Comparison of ENCODE assay signal across 9 cellular contexts in genomic region chr1:237677979-237678378, GRCh38.
DNase-seq lines count a peak whose midpoint lies in the region; ATAC-seq and TF ChIP-seq lines count a peak whose summit lies in the region.
"Had no signal": no experiment of that assay in that cellular context is flagged by ENCODE, and none has a peak within 500 bp of the region (broad histone marks: within the 10 kb centered on the region; RNA-seq: fewer than 3 reads in every experiment).

No MANE protein-coding gene starts in this region.

- no peak overlapping the region for H3K27ac Mint-ChIP-seq in activated T-helper 2 cell treated with anti-CD3 and anti-CD28 coated beads, Interferon-gamma antibody, Interleukin-2, Interleukin-4, amounts not matched to agents 10 μg/mL and 5 μg/mL and 100 μg/mL, durations not matched to agents 14 hours and 24 hours and 36 hours

- no peak overlapping the region for H3K56ac ChIP-seq in mesendoderm (ENCODE audit: low read length)

- no peak overlapping the region for H2BK5ac ChIP-seq in mesendoderm (ENCODE audit: low read length)

- no peaks in the 10 kb centered on the region for H3K4me1 ChIP-seq in mesendoderm (ENCODE audit: control insufficient read depth, low read depth, low read length)

- TF ChIP-seq CTCF in astrocyte of the spinal cord (IDR thresholded peaks at IDR 0.05; ENCODE audit: low read depth, low read length) = no peak

- no peaks in the 10 kb centered on the region for H3K79me1 ChIP-seq in mesendoderm (ENCODE audit: low read length)

- no peaks in the 10 kb centered on the region for H3K27me3 Mint-ChIP-seq in activated T-helper 2 cell treated with anti-CD3 and anti-CD28 coated beads, Interferon-gamma antibody, Interleukin-2, Interleukin-4, amounts not matched to agents 10 μg/mL and 5 μg/mL and 100 μg/mL, durations not matched to agents 14 hours and 24 hours and 36 hours (ENCODE audit: low read depth)

- no peaks in the 10 kb centered on the region for H3K9me3 Mint-ChIP-seq in activated T-helper 2 cell treated with anti-CD3 and anti-CD28 coated beads, Interferon-gamma antibody, Interleukin-2, Interleukin-4, amounts not matched to agents 10 μg/mL and 5 μg/mL and 100 μg/mL, durations not matched to agents 14 hours and 24 hours and 36 hours

- no peak overlapping the region for H2BK15ac ChIP-seq in mesendoderm (replicated peaks; ENCODE audit: low read depth)

- H3K9ac ChIP-seq in mesendoderm (ENCODE audit: low read length) = no peak overlapping the region

- H3K18ac ChIP-seq in mesendoderm (ENCODE audit: low read length) = no peak overlapping the region

- no peak for ATAC-seq in HG02571 (IDR thresholded peaks at IDR 0.05; ENCODE audit: unreplicated experiment)

- H2BK120ac ChIP-seq in mesendoderm (ENCODE audit: low read depth, low read length) = no peak overlapping the region

- in situ Hi-C loops in KBM-7 (cut with MboI; ENCODE audit: low pct_unique_long_range_greater_than_20kb, low sequenced_read_pairs) (no loop called here), astrocyte of the spinal cord (cut with HindIII; ENCODE audit: low sequenced_read_pairs) (no loop called here)

- no peaks in the 10 kb centered on the region for H3K36me3 ChIP-seq in mesendoderm (ENCODE audit: control insufficient read depth, insufficient read depth, low read length)

- H4K8ac ChIP-seq in mesendoderm (ENCODE audit: low read depth, low read length) = no peak overlapping the region

- no CpG with 5 or more reads among the region's 3 CpGs for WGBS in mesendoderm (ENCODE audit: extremely low coverage, insufficient coverage, low lambda C conversion rate)

- no peak overlapping the region for H3K4me2 ChIP-seq in mesendoderm (ENCODE audit: low read length)

- no peaks in the 10 kb centered on the region for H3K79me2 ChIP-seq in mesendoderm (ENCODE audit: control insufficient read depth, insufficient read depth, low read length)

- H3K36me3 Mint-ChIP-seq in activated T-helper 2 cell treated with anti-CD3 and anti-CD28 coated beads, Interferon-gamma antibody, Interleukin-2, Interleukin-4, amounts not matched to agents 10 μg/mL and 5 μg/mL and 100 μg/mL, durations not matched to agents 14 hours and 24 hours and 36 hours (ENCODE audit: low read depth) = no peaks in the 10 kb centered on the region

- peak; percentile 29 for DNase-seq in COLO829 (ENCODE audit: low spot score)
- peak; percentile 2 for DNase-seq in KBM-7
- peak; percentile 34 for DNase-seq in astrocyte of the spinal cord (ENCODE audit: low read depth, low spot score)
- DNase-seq in mesendoderm = peak; percentile 45
- no peak for DNase-seq in cerebellum (ENCODE audit: low spot score)
- DNase-seq in activated T-helper 2 cell treated with anti-CD3 and anti-CD28 coated beads, Interferon-gamma antibody, Interleukin-2, Interleukin-4, amounts not matched to agents 10 μg/mL and 5 μg/mL and 100 μg/mL, durations not matched to agents 14 hours and 24 hours and 36 hours (ENCODE audit: low spot score) = no peak
- no peak for DNase-seq in iPS-NIHi11 (ENCODE audit: low spot score)
- DNase-seq: NK-92 treated with Interleukin-12 subunit alpha and Interleukin-12 subunit beta, amount 100 ng/mL, for 24 hours had no signal

- H4K5ac ChIP-seq in mesendoderm (ENCODE audit: low read length) = no peak overlapping the region

- H3K27ac ChIP-seq in mesendoderm (ENCODE audit: low read depth, low read length) = no peak overlapping the region

- no peak overlapping the region for H3K23ac ChIP-seq in mesendoderm (ENCODE audit: low read length)

- H3K4ac ChIP-seq in mesendoderm (ENCODE audit: low read depth, low read length) = no peak overlapping the region

- H3K4me1 Mint-ChIP-seq in activated T-helper 2 cell treated with anti-CD3 and anti-CD28 coated beads, Interferon-gamma antibody, Interleukin-2, Interleukin-4, amounts not matched to agents 10 μg/mL and 5 μg/mL and 100 μg/mL, durations not matched to agents 14 hours and 24 hours and 36 hours (ENCODE audit: low read depth) = no peaks in the 10 kb centered on the region

- H3K4me3 ChIP-seq in astrocyte of the spinal cord (ENCODE audit: low read depth, low read length) (no peak overlapping the region), mesendoderm (ENCODE audit: low read length) (no peak overlapping the region)

- no peaks in the 10 kb centered on the region for H3K27me3 ChIP-seq in mesendoderm (ENCODE audit: insufficient read depth, low read length, poor library complexity)

- H3K4me3 Mint-ChIP-seq in activated T-helper 2 cell treated with anti-CD3 and anti-CD28 coated beads, Interferon-gamma antibody, Interleukin-2, Interleukin-4, amounts not matched to agents 10 μg/mL and 5 μg/mL and 100 μg/mL, durations not matched to agents 14 hours and 24 hours and 36 hours (ENCODE audit: low read depth) = no peak overlapping the region

- intact Hi-C loops in activated T-helper 2 cell treated with anti-CD3 and anti-CD28 coated beads, Interferon-gamma antibody, Interleukin-2, Interleukin-4, amounts not matched to agents 10 μg/mL and 5 μg/mL and 100 μg/mL, durations not matched to agents 14 hours and 24 hours and 36 hours (cut with micrococcal nuclease) = no loop called here

- H2AK5ac ChIP-seq in mesendoderm (ENCODE audit: low read length) = no peak overlapping the region

Comparison
In these comparisons a context has a peak if more than half of its experiments do, and no peak if none do; other contexts are left out.
1. DNase-seq: peak in COLO829 (single experiment), KBM-7 (single experiment), astrocyte of the spinal cord (single experiment) and mesendoderm (single experiment); none in cerebellum (single experiment), activated T-helper 2 cell treated with anti-CD3 and anti-CD28 coated beads, Interferon-gamma antibody, Interleukin-2, Interleukin-4, amounts not matched to agents 10 μg/mL and 5 μg/mL and 100 μg/mL, durations not matched to agents 14 hours and 24 hours and 36 hours (single experiment) and iPS-NIHi11 (single experiment).